8 cellular contexts compared by ENCODE assay signal in the genomic region with DNA sequence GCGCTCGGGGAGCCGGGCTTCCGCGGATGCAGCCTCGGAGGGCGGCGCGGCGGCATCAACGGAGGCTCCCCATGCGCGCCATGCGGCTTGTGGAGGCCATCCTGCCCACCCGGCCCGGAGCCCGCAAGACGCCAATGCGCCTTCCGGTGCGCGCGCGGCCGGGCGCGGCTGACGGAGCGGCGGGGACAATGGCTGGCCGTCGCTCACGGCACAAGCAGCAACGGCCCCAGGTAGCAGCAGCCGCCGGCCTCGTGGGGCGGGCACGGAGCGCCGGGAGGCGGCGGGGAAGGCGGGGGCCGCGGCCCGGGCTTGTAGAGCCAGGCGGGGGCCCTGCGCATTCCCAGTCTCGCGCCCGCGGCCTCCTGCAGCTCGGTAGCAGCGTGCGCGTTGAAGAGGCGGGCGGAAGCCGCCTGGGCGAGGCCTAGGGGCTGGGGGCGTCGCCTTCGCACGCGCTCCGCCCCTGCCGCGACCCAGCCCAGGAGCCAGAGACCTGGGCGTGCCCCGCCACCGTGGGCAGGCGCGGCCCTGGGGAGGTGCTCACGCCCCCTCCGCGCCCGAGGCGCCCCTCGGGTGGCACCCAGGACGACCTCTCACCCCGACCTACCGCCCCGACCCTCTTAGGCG.
DNase-seq lines count a peak whose midpoint lies in the region; ATAC-seq and TF ChIP-seq lines count a peak whose summit lies in the region.
"Not testable (repeated sequence)": the region's sequence is repeated elsewhere in the genome, so short reads cannot be mapped to it uniquely, and the experiment has no call there.

No MANE protein-coding gene starts in this region.

- CTCF ChIA-PET in Panc1 (lab: Charles Lee): not testable (repeated sequence)

- peak; percentile 85 for ATAC-seq in GM18517 (IDR thresholded peaks at IDR 0.05; ENCODE audit: unreplicated experiment)
- ATAC-seq in GM21360 (IDR thresholded peaks at IDR 0.05; ENCODE audit: unreplicated experiment): peak; percentile 97
- peak; percentile 93 for ATAC-seq in HG02759 (IDR thresholded peaks at IDR 0.05; ENCODE audit: unreplicated experiment)
- peak; percentile 96 for ATAC-seq in HG03196 (IDR thresholded peaks at IDR 0.05; ENCODE audit: unreplicated experiment)
- peak; percentile 95 for ATAC-seq in Panc1
- peak; percentile 95 to 98 (median 97) for ATAC-seq in right lobe of liver
- ATAC-seq in upper lobe of left lung (ENCODE audit: low FRiP score in 2 of 2): peak in 1 of 2 donors; percentile 88

- H3K9me3 ChIP-seq in Panc1 (ENCODE audit: control insufficient read depth, insufficient read depth, low read depth, low read length); colonic mucosa; right lobe of liver; upper lobe of left lung: not testable (repeated sequence)

- BruUV-seq in Panc1 (replicated peaks; lab: Mats Ljungman, UMichigan): not testable (repeated sequence)

- intact Hi-C loops in Panc1 (cut with micrococcal nuclease; ENCODE audit: unreplicated experiment); colonic mucosa (cut with DNase I); right lobe of liver (cut with DNase I): not testable (repeated sequence)

- not testable (repeated sequence) for TF ChIP-seq CTCF in Panc1 (IDR thresholded peaks at IDR 0.05); colonic mucosa (IDR thresholded peaks at IDR 0.05); right lobe of liver (IDR thresholded peaks at IDR 0.05); upper lobe of left lung (IDR thresholded peaks at IDR 0.05)

- POLR2A ChIA-PET in Panc1 (lab: Charles Lee): not testable (repeated sequence)

- not testable (repeated sequence) for TF ChIP-seq EP300 in upper lobe of left lung (IDR thresholded peaks at IDR 0.05)

- not testable (repeated sequence) for H3K27ac ChIP-seq in Panc1 (ENCODE audit: low read length); colonic mucosa; right lobe of liver; upper lobe of left lung

- not testable (repeated sequence) for TF ChIP-seq POLR2A in right lobe of liver (IDR thresholded peaks at IDR 0.05); upper lobe of left lung (IDR thresholded peaks at IDR 0.05)

- H3K36me3 ChIP-seq in Panc1 (ENCODE audit: control insufficient read depth, insufficient read depth, low read length); colonic mucosa; right lobe of liver; upper lobe of left lung: not testable (repeated sequence)

- DNase-seq in Panc1 (ENCODE audit: low read depth, low spot score); colonic mucosa; right lobe of liver; upper lobe of left lung: not testable (repeated sequence)

- in situ Hi-C loops in Panc1 (cut with HindIII; ENCODE audit: low pct_unique_long_range_greater_than_20kb, low sequenced_read_pairs): not testable (repeated sequence)

- H3K4me1 ChIP-seq in Panc1 (ENCODE audit: control insufficient read depth, insufficient read depth, low read length); colonic mucosa; right lobe of liver; upper lobe of left lung: not testable (repeated sequence)

- no CpG with 5 or more reads among the region's 85 CpGs for WGBS in right lobe of liver (ENCODE audit: insufficient coverage, low coverage, low lambda C conversion rate, missing lambda C conversion rate)
- WGBS in upper lobe of left lung, 2 donors: no CpG with 5 or more reads among the region's 85 CpGs

- peak overlapping the region in 1 of 2 experiments; percentile 35; a peak in 2 of 4 replicates for H3K4me3 ChIP-seq in Panc1 (ENCODE audit: low read depth in 2 of 2, low read length in 2 of 2)
- H3K4me3 ChIP-seq in colonic mucosa: peak overlapping the region; percentile 32
- peak overlapping the region in 2 of 3 donors; percentile 35 to 37 for H3K4me3 ChIP-seq in right lobe of liver
- peak overlapping the region in 3 of 4 donors; percentile 38 to 52 (median 48) for H3K4me3 ChIP-seq in upper lobe of left lung

- not testable (repeated sequence) for H3K9ac ChIP-seq in colonic mucosa (ENCODE audit: low read depth in 2 of 2, low read length in 2 of 2)

- H3K27me3 ChIP-seq in Panc1 (ENCODE audit: control insufficient read depth, insufficient read depth, low read length); colonic mucosa; right lobe of liver; upper lobe of left lung: not testable (repeated sequence)
